ENCODE assay signal across 8 cellular contexts in genomic region chr1:239976130-239976968, GRCh38.
DNase-seq lines count a peak whose midpoint lies in the region; ATAC-seq, FAIRE-seq and TF ChIP-seq lines count a peak whose summit lies in the region.

No MANE protein-coding gene starts in this region.

- no peaks in the 10 kb centered on the region for H4K20me1 ChIP-seq in Loucy (ENCODE audit: insufficient read depth, low read length, poor library complexity, severe bottlenecking)

- H3K27me3 ChIP-seq in Loucy (ENCODE audit: insufficient read depth, low read length, poor library complexity, severe bottlenecking): no peaks in the 10 kb centered on the region
- no peaks in the 10 kb centered on the region for H3K27me3 ChIP-seq in effector memory CD4-positive, alpha-beta T cell (replicated peaks; ENCODE audit: control insufficient read depth, insufficient read depth, low read length, poor library complexity, severe bottlenecking)
- H3K27me3 ChIP-seq in thoracic aorta (replicated peaks; ENCODE audit: insufficient read depth): no peaks in the 10 kb centered on the region

- H3K27ac ChIP-seq in effector memory CD4-positive, alpha-beta T cell (ENCODE audit: insufficient read depth, low read length, poor library complexity, severe bottlenecking): no peak overlapping the region
- no peak overlapping the region for H3K27ac ChIP-seq in thoracic aorta

- H3K36me3 ChIP-seq in Loucy (ENCODE audit: insufficient read depth, low read length): no peaks in the 10 kb centered on the region
- H3K36me3 ChIP-seq in effector memory CD4-positive, alpha-beta T cell (ENCODE audit: control insufficient read depth, insufficient read depth, low read length): no peaks in the 10 kb centered on the region
- H3K36me3 ChIP-seq in thoracic aorta: no peaks in the 10 kb centered on the region

- DNase-seq in GM04504 (ENCODE audit: low read depth) (peak; percentile 32), HCEC 1CT (peak; percentile 33), mucosa of gallbladder (ENCODE audit: low spot score) (peak; percentile 54), thoracic aorta (ENCODE audit: low spot score) (no peak)
- DNase-seq in effector memory CD4-positive, alpha-beta T cell: peak in 2 of 3 donors; percentile 4 to 20

- H3K4me1 ChIP-seq in Loucy (ENCODE audit: insufficient read depth, low read length, poor library complexity, severe bottlenecking) (no peaks in the 10 kb centered on the region), thoracic aorta (ENCODE audit: control insufficient read depth in 1 of 2, low read depth in 2 of 2) (no peaks in the 10 kb centered on the region)
- H3K4me1 ChIP-seq in effector memory CD4-positive, alpha-beta T cell (ENCODE audit: control insufficient read depth, insufficient read depth, low read length, poor library complexity, severe bottlenecking): no peaks in the 10 kb centered on the region

- H3K9me3 ChIP-seq in Loucy (ENCODE audit: insufficient read depth, low read depth, low read length): peaks cover 4% of the 10 kb centered on the region; the same call in 1 of the 2 replicates
- no peaks in the 10 kb centered on the region for H3K9me3 ChIP-seq in effector memory CD4-positive, alpha-beta T cell (ENCODE audit: control insufficient read depth, low read length)
- H3K9me3 ChIP-seq in thoracic aorta: no peaks in the 10 kb centered on the region

- TF ChIP-seq CTCF in Loucy (conservative IDR thresholded peaks at IDR 0.05; ENCODE audit: low read length) (peak; percentile 98), WI38 (IDR thresholded peaks at IDR 0.05; ENCODE audit: low read depth, low read length) (peak; percentile 89), thoracic aorta (IDR thresholded peaks at IDR 0.05) (peak; percentile 72)

- no peak for ATAC-seq in thoracic aorta (ENCODE audit: insufficient number of reproducible peaks, low FRiP score, low read depth)

- no peaks in the 10 kb centered on the region for H3F3A ChIP-seq in Loucy (ENCODE audit: low read depth)

- H3K4me3 ChIP-seq in Loucy (ENCODE audit: low read length, poor library complexity, severe bottlenecking): no peak overlapping the region
- no peak overlapping the region for H3K4me3 ChIP-seq in WI38 (ENCODE audit: low read depth, low read length)
- no peak overlapping the region for H3K4me3 ChIP-seq in effector memory CD4-positive, alpha-beta T cell (ENCODE audit: insufficient read depth, low read depth, low read length, poor library complexity, severe bottlenecking)
- no peak overlapping the region for H3K4me3 ChIP-seq in thoracic aorta

- no peaks in the 10 kb centered on the region for H3K79me2 ChIP-seq in Loucy (ENCODE audit: insufficient read depth, low read length)

- H2AFZ ChIP-seq in Loucy (ENCODE audit: low read length): no peak overlapping the region

- no peak overlapping the region for H3K9ac ChIP-seq in Loucy (ENCODE audit: low read depth, low read length, poor library complexity, severe bottlenecking)

- peak; percentile 88 for FAIRE-seq in A204.1 (lab: Jason Lieb, UNC)

- H3K4me2 ChIP-seq in Loucy (ENCODE audit: low read depth, low read length, poor library complexity, severe bottlenecking): no peak overlapping the region

- no peaks in the 10 kb centered on the region for H3K9me2 ChIP-seq in Loucy (replicated peaks; ENCODE audit: low read depth, low read length)
